In the genomic region with DNA sequence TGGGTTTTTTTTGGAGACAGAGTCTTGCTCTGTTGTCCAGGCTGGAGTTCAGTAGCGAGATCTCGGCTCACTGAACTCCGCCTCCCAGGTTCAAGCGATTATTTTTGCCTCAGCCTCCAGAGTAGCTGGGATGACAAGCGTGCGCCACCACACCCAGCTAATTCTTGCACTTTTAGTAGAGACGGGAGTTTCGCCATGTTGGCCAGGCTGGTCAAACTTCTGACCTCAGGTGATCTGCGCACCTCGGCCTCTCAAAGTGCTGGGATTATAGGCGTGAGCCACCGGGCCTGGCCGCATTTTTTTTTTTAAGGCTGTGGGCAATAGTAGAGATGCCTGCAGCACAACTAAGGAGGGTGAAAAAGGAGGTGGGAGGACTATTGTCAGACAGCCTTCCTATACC, we compare ENCODE assay signal across 3 cellular contexts.
TF ChIP-seq lines count a peak whose summit lies in the region.

No MANE protein-coding gene starts in this region.

TF ChIP-seq in GM23338, 12 proteins besides CTCF, POLR2A, EP300 and RAD21 (continued from another document and continues in another):
- TF ChIP-seq, protein P1, sequence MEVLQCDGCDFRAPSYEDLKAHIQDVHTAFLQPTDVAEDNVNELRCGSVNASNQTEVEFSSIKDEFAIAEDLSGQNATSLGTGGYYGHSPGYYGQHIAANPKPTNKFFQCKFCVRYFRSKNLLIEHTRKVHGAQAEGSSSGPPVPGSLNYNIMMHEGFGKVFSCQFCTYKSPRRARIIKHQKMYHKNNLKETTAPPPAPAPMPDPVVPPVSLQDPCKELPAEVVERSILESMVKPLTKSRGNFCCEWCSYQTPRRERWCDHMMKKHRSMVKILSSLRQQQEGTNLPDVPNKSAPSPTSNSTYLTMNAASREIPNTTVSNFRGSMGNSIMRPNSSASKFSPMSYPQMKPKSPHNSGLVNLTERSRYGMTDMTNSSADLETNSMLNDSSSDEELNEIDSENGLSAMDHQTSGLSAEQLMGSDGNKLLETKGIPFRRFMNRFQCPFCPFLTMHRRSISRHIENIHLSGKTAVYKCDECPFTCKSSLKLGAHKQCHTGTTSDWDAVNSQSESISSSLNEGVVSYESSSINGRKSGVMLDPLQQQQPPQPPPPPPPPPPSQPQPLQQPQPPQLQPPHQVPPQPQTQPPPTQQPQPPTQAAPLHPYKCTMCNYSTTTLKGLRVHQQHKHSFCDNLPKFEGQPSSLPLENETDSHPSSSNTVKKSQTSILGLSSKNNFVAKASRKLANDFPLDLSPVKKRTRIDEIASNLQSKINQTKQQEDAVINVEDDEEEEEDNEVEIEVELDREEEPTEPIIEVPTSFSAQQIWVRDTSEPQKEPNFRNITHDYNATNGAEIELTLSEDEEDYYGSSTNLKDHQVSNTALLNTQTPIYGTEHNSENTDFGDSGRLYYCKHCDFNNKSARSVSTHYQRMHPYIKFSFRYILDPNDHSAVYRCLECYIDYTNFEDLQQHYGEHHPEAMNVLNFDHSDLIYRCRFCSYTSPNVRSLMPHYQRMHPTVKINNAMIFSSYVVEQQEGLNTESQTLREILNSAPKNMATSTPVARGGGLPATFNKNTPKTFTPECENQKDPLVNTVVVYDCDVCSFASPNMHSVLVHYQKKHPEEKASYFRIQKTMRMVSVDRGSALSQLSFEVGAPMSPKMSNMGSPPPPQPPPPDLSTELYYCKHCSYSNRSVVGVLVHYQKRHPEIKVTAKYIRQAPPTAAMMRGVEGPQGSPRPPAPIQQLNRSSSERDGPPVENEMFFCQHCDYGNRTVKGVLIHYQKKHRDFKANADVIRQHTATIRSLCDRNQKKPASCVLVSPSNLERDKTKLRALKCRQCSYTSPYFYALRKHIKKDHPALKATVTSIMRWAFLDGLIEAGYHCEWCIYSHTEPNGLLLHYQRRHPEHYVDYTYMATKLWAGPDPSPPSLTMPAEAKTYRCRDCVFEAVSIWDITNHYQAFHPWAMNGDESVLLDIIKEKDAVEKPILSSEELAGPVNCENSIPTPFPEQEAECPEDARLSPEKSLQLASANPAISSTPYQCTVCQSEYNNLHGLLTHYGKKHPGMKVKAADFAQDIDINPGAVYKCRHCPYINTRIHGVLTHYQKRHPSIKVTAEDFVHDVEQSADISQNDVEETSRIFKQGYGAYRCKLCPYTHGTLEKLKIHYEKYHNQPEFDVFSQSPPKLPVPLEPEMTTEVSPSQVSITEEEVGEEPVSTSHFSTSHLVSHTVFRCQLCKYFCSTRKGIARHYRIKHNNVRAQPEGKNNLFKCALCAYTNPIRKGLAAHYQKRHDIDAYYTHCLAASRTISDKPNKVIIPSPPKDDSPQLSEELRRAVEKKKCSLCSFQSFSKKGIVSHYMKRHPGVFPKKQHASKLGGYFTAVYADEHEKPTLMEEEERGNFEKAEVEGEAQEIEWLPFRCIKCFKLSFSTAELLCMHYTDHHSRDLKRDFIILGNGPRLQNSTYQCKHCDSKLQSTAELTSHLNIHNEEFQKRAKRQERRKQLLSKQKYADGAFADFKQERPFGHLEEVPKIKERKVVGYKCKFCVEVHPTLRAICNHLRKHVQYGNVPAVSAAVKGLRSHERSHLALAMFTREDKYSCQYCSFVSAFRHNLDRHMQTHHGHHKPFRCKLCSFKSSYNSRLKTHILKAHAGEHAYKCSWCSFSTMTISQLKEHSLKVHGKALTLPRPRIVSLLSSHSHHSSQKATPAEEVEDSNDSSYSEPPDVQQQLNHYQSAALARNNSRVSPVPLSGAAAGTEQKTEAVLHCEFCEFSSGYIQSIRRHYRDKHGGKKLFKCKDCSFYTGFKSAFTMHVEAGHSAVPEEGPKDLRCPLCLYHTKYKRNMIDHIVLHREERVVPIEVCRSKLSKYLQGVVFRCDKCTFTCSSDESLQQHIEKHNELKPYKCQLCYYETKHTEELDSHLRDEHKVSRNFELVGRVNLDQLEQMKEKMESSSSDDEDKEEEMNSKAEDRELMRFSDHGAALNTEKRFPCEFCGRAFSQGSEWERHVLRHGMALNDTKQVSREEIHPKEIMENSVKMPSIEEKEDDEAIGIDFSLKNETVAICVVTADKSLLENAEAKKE (CRISPR knock-in tag; IDR thresholded peaks at IDR 0.05): no peak
- TF ChIP-seq ETS1 (IDR thresholded peaks at IDR 0.05) (no peak), EZH2phosphoT487 (IDR thresholded peaks at IDR 0.05; ENCODE audit: unreplicated experiment) (no peak)

TF ChIP-seq in WTC11, 78 proteins besides CTCF, POLR2A, EP300 and RAD21:
- no peak for TF ChIP-seq ZNF425 (CRISPR knock-in tag; conservative IDR thresholded peaks at IDR 0.05)
- TF ChIP-seq ZNF121 (CRISPR knock-in tag; IDR thresholded peaks at IDR 0.05): peak; percentile 39; the same call in 1 of the 2 replicates

TF ChIP-seq in SK-N-SH treated with all-trans-retinoic acid at 6 μM for 48 hours, 23 proteins besides CTCF, POLR2A, EP300 and RAD21 (continued from another document):
- no peak for TF ChIP-seq PATZ1 (CRISPR knock-in tag; IDR thresholded peaks at IDR 0.05; ENCODE audit: borderline replicate concordance)
- no peak for TF ChIP-seq CSRNP3 (CRISPR knock-in tag; IDR thresholded peaks at IDR 0.05)
- no peak for TF ChIP-seq RARB (CRISPR knock-in tag; IDR thresholded peaks at IDR 0.05)
- TF ChIP-seq TOX (CRISPR knock-in tag; IDR thresholded peaks at IDR 0.05; ENCODE audit: borderline replicate concordance): no peak
- TF ChIP-seq ZFP3 (CRISPR knock-in tag; IDR thresholded peaks at IDR 0.05): no peak
- TF ChIP-seq ZNF565 (CRISPR knock-in tag; conservative IDR thresholded peaks at IDR 0.05; ENCODE audit: low read depth): no peak
- TF ChIP-seq, protein P2, sequence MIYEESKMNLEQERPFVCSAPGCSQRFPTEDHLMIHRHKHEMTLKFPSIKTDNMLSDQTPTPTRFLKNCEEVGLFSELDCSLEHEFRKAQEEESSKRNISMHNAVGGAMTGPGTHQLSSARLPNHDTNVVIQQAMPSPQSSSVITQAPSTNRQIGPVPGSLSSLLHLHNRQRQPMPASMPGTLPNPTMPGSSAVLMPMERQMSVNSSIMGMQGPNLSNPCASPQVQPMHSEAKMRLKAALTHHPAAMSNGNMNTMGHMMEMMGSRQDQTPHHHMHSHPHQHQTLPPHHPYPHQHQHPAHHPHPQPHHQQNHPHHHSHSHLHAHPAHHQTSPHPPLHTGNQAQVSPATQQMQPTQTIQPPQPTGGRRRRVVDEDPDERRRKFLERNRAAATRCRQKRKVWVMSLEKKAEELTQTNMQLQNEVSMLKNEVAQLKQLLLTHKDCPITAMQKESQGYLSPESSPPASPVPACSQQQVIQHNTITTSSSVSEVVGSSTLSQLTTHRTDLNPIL (CRISPR knock-in tag; IDR thresholded peaks at IDR 0.05; ENCODE audit: low read depth): no peak
- TF ChIP-seq SNAI2 (CRISPR knock-in tag; IDR thresholded peaks at IDR 0.05): no peak
- TF ChIP-seq GLIS3 (CRISPR knock-in tag; IDR thresholded peaks at IDR 0.05): no peak
